ENCODE assay signal across 1 cellular context in the genomic region with DNA sequence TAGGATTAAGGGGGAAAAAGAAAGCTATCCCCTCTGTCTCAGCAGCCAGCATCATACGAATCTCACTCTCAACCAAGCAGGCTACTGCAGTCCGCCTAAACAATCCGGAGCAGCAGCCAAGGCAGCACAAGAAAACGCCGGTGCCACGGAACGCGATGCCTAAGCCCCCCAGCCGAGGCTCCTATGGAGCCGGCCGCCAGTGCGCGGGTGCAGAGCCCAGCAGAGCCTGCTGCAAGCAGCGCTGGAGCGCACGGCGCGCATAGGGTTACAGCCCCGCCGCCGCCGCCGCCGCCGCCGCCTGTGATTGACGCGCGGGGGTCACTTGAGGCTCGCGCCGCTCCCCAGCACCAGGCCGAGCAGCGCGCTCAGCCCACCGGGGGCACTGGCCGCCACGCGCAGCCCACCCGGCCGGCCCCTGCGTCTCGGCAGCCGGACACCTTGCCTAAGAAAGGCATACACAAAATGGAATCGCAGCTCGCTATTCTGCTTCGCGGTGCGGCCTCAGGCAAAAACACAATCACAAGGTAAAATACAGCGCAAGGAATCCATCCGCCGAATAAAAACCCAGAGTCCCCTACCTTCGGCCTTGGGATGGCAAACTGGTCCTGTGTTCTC.
TF ChIP-seq lines count a peak whose summit lies in the region.

No MANE protein-coding gene starts in this region.

TF ChIP-seq in HEK293, 187 proteins besides CTCF, POLR2A, EP300 and RAD21 (continued from another document):
- TF ChIP-seq TRIM28 (IDR thresholded peaks at IDR 0.05; ENCODE audit: borderline replicate concordance, low read length) (0 out of 2 replicates have a peak, but pooled peaks have one; percentile 18), GLIS2 (tag by site-specific recombination; IDR thresholded peaks at IDR 0.05) (peak; percentile 72), ZSCAN30 (tag by site-specific recombination; IDR thresholded peaks at IDR 0.05) (peak; percentile 30; the same call in 1 of the 2 replicates), ZBTB44 (tag by site-specific recombination; IDR thresholded peaks at IDR 0.05) (0 out of 2 replicates have a peak, but pooled peaks have one; percentile 19), ZNF37A (tag by site-specific recombination; IDR thresholded peaks at IDR 0.05) (0 out of 2 replicates have a peak, but pooled peaks have one; percentile 4), ZXDB (tag by site-specific recombination; IDR thresholded peaks at IDR 0.05) (0 out of 2 replicates have a peak, but pooled peaks have one; percentile 19), ZNF488 (tag by site-specific recombination; IDR thresholded peaks at IDR 0.05) (no peak), ZNF202 (tag by site-specific recombination; IDR thresholded peaks at IDR 0.05; ENCODE audit: borderline replicate concordance) (no peak), ZIC2 (tag by site-specific recombination; IDR thresholded peaks at IDR 0.05) (peak; percentile 57), ZBTB17 (tag by site-specific recombination; IDR thresholded peaks at IDR 0.05) (peak; percentile 91), EGR2 (tag by site-specific recombination; IDR thresholded peaks at IDR 0.05; ENCODE audit: low read depth) (no peak), ZNF10 (tag by site-specific recombination; IDR thresholded peaks at IDR 0.05) (0 out of 2 replicates have a peak, but pooled peaks have one; percentile 15), ZNF2 (tag by site-specific recombination; IDR thresholded peaks at IDR 0.05) (0 out of 2 replicates have a peak, but pooled peaks have one; percentile 19), ZNF600 (tag by site-specific recombination; IDR thresholded peaks at IDR 0.05) (peak; percentile 67), BCL11B (tag by site-specific recombination; IDR thresholded peaks at IDR 0.05; ENCODE audit: low read depth) (no peak), TSHZ1 (tag by site-specific recombination; IDR thresholded peaks at IDR 0.05; ENCODE audit: borderline replicate concordance) (0 out of 2 replicates have a peak, but pooled peaks have one; percentile 7), ZNF449 (tag by site-specific recombination; IDR thresholded peaks at IDR 0.05) (peak; percentile 50; the same call in 1 of the 2 replicates), YY1 (tag by site-specific recombination; IDR thresholded peaks at IDR 0.05) (peak; percentile 49; the same call in 1 of the 2 replicates), ZNF585B (tag by site-specific recombination; IDR thresholded peaks at IDR 0.05) (no peak), SP2 (tag by site-specific recombination; IDR thresholded peaks at IDR 0.05) (0 out of 2 replicates have a peak, but pooled peaks have one; percentile 5)
- TF ChIP-seq, protein P1, sequence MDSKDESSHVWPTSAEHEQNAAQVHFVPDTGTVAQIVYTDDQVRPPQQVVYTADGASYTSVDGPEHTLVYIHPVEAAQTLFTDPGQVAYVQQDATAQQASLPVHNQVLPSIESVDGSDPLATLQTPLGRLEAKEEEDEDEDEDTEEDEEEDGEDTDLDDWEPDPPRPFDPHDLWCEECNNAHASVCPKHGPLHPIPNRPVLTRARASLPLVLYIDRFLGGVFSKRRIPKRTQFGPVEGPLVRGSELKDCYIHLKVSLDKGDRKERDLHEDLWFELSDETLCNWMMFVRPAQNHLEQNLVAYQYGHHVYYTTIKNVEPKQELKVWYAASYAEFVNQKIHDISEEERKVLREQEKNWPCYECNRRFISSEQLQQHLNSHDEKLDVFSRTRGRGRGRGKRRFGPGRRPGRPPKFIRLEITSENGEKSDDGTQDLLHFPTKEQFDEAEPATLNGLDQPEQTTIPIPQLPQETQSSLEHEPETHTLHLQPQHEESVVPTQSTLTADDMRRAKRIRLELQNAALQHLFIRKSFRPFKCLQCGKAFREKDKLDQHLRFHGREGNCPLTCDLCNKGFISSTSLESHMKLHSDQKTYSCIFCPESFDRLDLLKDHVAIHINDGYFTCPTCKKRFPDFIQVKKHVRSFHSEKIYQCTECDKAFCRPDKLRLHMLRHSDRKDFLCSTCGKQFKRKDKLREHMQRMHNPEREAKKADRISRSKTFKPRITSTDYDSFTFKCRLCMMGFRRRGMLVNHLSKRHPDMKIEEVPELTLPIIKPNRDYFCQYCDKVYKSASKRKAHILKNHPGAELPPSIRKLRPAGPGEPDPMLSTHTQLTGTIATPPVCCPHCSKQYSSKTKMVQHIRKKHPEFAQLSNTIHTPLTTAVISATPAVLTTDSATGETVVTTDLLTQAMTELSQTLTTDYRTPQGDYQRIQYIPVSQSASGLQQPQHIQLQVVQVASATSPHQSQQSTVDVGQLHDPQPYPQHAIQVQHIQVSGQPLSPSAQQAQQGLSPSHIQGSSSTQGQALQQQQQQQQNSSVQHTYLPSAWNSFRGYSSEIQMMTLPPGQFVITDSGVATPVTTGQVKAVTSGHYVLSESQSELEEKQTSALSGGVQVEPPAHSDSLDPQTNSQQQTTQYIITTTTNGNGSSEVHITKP (tag by site-specific recombination; IDR thresholded peaks at IDR 0.05): peak; percentile 84
- TF ChIP-seq, protein P2, sequence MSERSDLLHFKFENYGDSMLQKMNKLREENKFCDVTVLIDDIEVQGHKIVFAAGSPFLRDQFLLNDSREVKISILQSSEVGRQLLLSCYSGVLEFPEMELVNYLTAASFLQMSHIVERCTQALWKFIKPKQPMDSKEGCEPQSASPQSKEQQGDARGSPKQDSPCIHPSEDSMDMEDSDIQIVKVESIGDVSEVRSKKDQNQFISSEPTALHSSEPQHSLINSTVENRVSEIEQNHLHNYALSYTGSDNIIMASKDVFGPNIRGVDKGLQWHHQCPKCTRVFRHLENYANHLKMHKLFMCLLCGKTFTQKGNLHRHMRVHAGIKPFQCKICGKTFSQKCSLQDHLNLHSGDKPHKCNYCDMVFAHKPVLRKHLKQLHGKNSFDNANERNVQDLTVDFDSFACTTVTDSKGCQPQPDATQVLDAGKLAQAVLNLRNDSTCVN (tag by site-specific recombination; optimal IDR thresholded peaks at IDR 0.05): peak; percentile 80
- TF ChIP-seq, protein P3, sequence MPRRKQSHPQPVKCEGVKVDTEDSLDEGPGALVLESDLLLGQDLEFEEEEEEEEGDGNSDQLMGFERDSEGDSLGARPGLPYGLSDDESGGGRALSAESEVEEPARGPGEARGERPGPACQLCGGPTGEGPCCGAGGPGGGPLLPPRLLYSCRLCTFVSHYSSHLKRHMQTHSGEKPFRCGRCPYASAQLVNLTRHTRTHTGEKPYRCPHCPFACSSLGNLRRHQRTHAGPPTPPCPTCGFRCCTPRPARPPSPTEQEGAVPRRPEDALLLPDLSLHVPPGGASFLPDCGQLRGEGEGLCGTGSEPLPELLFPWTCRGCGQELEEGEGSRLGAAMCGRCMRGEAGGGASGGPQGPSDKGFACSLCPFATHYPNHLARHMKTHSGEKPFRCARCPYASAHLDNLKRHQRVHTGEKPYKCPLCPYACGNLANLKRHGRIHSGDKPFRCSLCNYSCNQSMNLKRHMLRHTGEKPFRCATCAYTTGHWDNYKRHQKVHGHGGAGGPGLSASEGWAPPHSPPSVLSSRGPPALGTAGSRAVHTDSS (tag by site-specific recombination; IDR thresholded peaks at IDR 0.05): 0 out of 2 replicates have a peak, but pooled peaks have one; percentile 7
- TF ChIP-seq, protein P4, sequence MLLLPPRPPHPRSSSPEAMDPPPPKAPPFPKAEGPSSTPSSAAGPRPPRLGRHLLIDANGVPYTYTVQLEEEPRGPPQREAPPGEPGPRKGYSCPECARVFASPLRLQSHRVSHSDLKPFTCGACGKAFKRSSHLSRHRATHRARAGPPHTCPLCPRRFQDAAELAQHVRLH (tag by site-specific recombination; IDR thresholded peaks at IDR 0.05): peak; percentile 44; the same call in 1 of the 2 replicates
